Comparison of ENCODE assay signal across 23 cellular contexts in genomic region chr1:116401646-116402176, GRCh38. TPM values are rescaled to one million over a fixed set of nuclear protein-coding genes. Genes with fewer than 3 reads are reported as not detected.
DNase-seq lines count a peak whose midpoint lies in the region; ATAC-seq and TF ChIP-seq lines count a peak whose summit lies in the region.
"Had no signal": no experiment of that assay in that cellular context is flagged by ENCODE, and none has a peak within 500 bp of the region (broad histone marks: within the 10 kb centered on the region; RNA-seq: fewer than 3 reads in every experiment).

No MANE protein-coding gene starts in this region.

- intact Hi-C loops in activated naive CD4-positive, alpha-beta T cell treated with anti-CD3 and anti-CD28 coated beads for 36 hours (cut with micrococcal nuclease) = no loop called here
- intact Hi-C loops in CD8-positive, alpha-beta T cell (cut with DNase I, micrococcal nuclease) = no loop called here
- intact Hi-C loops in Calu3 (cut with micrococcal nuclease; ENCODE audit: unreplicated experiment) = no loop called here

- no peak for ATAC-seq in CD8-positive, alpha-beta T cell
- no peak for ATAC-seq in activated CD8-positive, alpha-beta T cell treated with anti-CD3 and anti-CD28 coated beads, Interleukin-2, amount 10 ng/mL, durations not matched to agents 7 days and 5 days
- ATAC-seq in GM18861 (IDR thresholded peaks at IDR 0.05; ENCODE audit: unreplicated experiment) = no peak
- no peak for ATAC-seq in HG02642 (IDR thresholded peaks at IDR 0.05; ENCODE audit: poor library complexity, unreplicated experiment)
- ATAC-seq: A549 had no signal

- CTCF ChIA-PET in activated naive CD4-positive, alpha-beta T cell treated with anti-CD3 and anti-CD28 coated beads for 36 hours (lab: Charles Lee) = interaction anchor here (0.6 to 1.8 kb wide), 6 partner anchors 10 to 167 kb away, joined by 3 to 4 read pairs (median 3); no protein-coding TSS in a partner anchor
- CTCF ChIA-PET in CD8-positive, alpha-beta T cell (lab: Charles Lee) = interaction anchor here (0.6 to 3.5 kb wide), 6 partner anchors 13 to 263 kb away, joined by 3 to 10 read pairs (median 4); no protein-coding TSS in a partner anchor
- CTCF ChIA-PET in activated CD8-positive, alpha-beta T cell treated with anti-CD3 and anti-CD28 coated beads, Interleukin-2, amount 10 ng/mL, durations not matched to agents 7 days and 5 days (lab: Charles Lee) = interaction anchor here (0.7 to 2.1 kb wide), 6 partner anchors 18 to 262 kb away, joined by 3 to 11 read pairs (median 6); no protein-coding TSS in a partner anchor
- CTCF ChIA-PET in Calu3 (lab: Charles Lee) = interaction anchor here (1.3 kb wide), 1 partner anchor 32 kb away, joined by 3 read pairs; no protein-coding TSS in a partner anchor

- no peaks in the 10 kb centered on the region for H3K27me3 ChIP-seq in CD8-positive, alpha-beta T cell (ENCODE audit: insufficient read depth, low read length)
- H3K27me3 ChIP-seq: BE2C had no signal

- H3K27ac ChIP-seq in CD8-positive, alpha-beta T cell (ENCODE audit: low read depth, low read length) = no peak overlapping the region
- H3K27ac ChIP-seq: A549 had no signal

- H3K36me3 ChIP-seq in CD8-positive, alpha-beta T cell (ENCODE audit: insufficient read depth, low read length) = peaks cover 95% of the 10 kb centered on the region

- peaks cover 13% of the 10 kb centered on the region for H3K4me1 ChIP-seq in CD8-positive, alpha-beta T cell (ENCODE audit: insufficient read depth, low read length)
- H3K4me1 ChIP-seq: A549, BE2C had no signal

- BruUV-seq in Calu3 (replicated peaks; lab: Mats Ljungman, UMichigan) = no TSS peak

- H3K4me3 ChIP-seq in CD8-positive, alpha-beta T cell (ENCODE audit: low read depth, low read length) = no peak overlapping the region
- no peak overlapping the region for H3K4me3 ChIP-seq in fibroblast of villous mesenchyme (ENCODE audit: low read depth, low read length)
- H3K4me3 ChIP-seq: A549, lung had no signal

- H3K4me3 Mint-ChIP-seq in activated naive CD4-positive, alpha-beta T cell treated with anti-CD3 and anti-CD28 coated beads for 36 hours = no peak overlapping the region
- no peak overlapping the region for H3K4me3 Mint-ChIP-seq in CD8-positive, alpha-beta T cell
- H3K4me3 Mint-ChIP-seq in activated CD8-positive, alpha-beta T cell treated with anti-CD3 and anti-CD28 coated beads, Interleukin-2, amount 10 ng/mL, durations not matched to agents 7 days and 5 days = no peak overlapping the region
- H3K4me3 Mint-ChIP-seq in Calu3 (ENCODE audit: low read depth, unreplicated experiment) = no peak overlapping the region
- H3K4me3 Mint-ChIP-seq: activated CD8-positive, alpha-beta memory T cell treated with anti-CD3 and anti-CD28 coated beads, Interleukin-2, amount 10 ng/mL, durations not matched to agents 7 days and 5 days; dendritic cell treated with granulocyte-macrophage colony-stimulating factor and Interleukin-4, amounts not matched to agents 40 ng/mL and 50 ng/mL, for 4 days; H9 had no signal

- DNase-seq in activated naive CD4-positive, alpha-beta T cell treated with anti-CD3 and anti-CD28 coated beads for 36 hours = no peak
- no peak for DNase-seq in activated naive CD4-positive, alpha-beta T cell treated with Interleukin-2 at 50 U/mL for 16 hours
- no peak for DNase-seq in CD8-positive, alpha-beta T cell
- no peak for DNase-seq in activated CD8-positive, alpha-beta T cell treated with anti-CD3 and anti-CD28 coated beads, Interleukin-2, amount 10 ng/mL, durations not matched to agents 7 days and 5 days
- DNase-seq in fibroblast of villous mesenchyme (ENCODE audit: low read depth) = peak; percentile 85
- DNase-seq in Calu3 = no peak
- DNase-seq: activated CD4-positive, CD25-positive, alpha-beta regulatory T cell treated with anti-CD3 and anti-CD28 coated beads, Interleukin-2, amount 50 U/mL, for 72 hours; aorta; BE2C; caudate nucleus; H9; kidney; NCI-H1048; NCI-H187; NCI-H524 treated with DMSO at 0.1 percent for 48 hours; NK-92 treated with Interleukin-12 subunit alpha and Interleukin-12 subunit beta, amount 100 ng/mL, for 24 hours; T-helper 1 cell had no signal

- POLR2A ChIA-PET in CD8-positive, alpha-beta T cell (lab: Charles Lee) = no interaction called here
- POLR2A ChIA-PET in activated CD8-positive, alpha-beta T cell treated with anti-CD3 and anti-CD28 coated beads, Interleukin-2, amount 10 ng/mL, durations not matched to agents 7 days and 5 days (lab: Charles Lee) = interaction anchor here (1.0 to 1.8 kb wide), 6 partner anchors 9 to 28 kb away, joined by 3 to 8 read pairs (median 4); partner anchors contain the start of gene ATP1A1

- peaks cover 16% of the 10 kb centered on the region for H3K4me1 Mint-ChIP-seq in activated naive CD4-positive, alpha-beta T cell treated with anti-CD3 and anti-CD28 coated beads for 36 hours (ENCODE audit: low read depth)
- peaks cover 23% of the 10 kb centered on the region for H3K4me1 Mint-ChIP-seq in CD8-positive, alpha-beta T cell (ENCODE audit: low read depth)
- H3K4me1 Mint-ChIP-seq in activated CD8-positive, alpha-beta T cell treated with anti-CD3 and anti-CD28 coated beads, Interleukin-2, amount 10 ng/mL, durations not matched to agents 7 days and 5 days (ENCODE audit: low read depth) = peaks cover 23% of the 10 kb centered on the region
- peaks cover 8% of the 10 kb centered on the region for H3K4me1 Mint-ChIP-seq in Calu3 (ENCODE audit: low read depth, unreplicated experiment)

- H3K27ac Mint-ChIP-seq in activated naive CD4-positive, alpha-beta T cell treated with anti-CD3 and anti-CD28 coated beads for 36 hours = peak overlapping the region; percentile 72
- H3K27ac Mint-ChIP-seq in CD8-positive, alpha-beta T cell = peak overlapping the region; percentile 73
- peak overlapping the region; percentile 76 for H3K27ac Mint-ChIP-seq in activated CD8-positive, alpha-beta T cell treated with anti-CD3 and anti-CD28 coated beads, Interleukin-2, amount 10 ng/mL, durations not matched to agents 7 days and 5 days
- no peak overlapping the region for H3K27ac Mint-ChIP-seq in Calu3 (ENCODE audit: unreplicated experiment)
- H3K27ac Mint-ChIP-seq: dendritic cell treated with granulocyte-macrophage colony-stimulating factor and Interleukin-4, amounts not matched to agents 40 ng/mL and 50 ng/mL, for 4 days had no signal

- no peaks in the 10 kb centered on the region for H3K9me3 ChIP-seq in CD8-positive, alpha-beta T cell (ENCODE audit: low read length)
- H3K9me3 ChIP-seq: A549, BE2C had no signal

- H3K36me3 Mint-ChIP-seq in activated naive CD4-positive, alpha-beta T cell treated with anti-CD3 and anti-CD28 coated beads for 36 hours (ENCODE audit: low read depth) = peaks cover 92% of the 10 kb centered on the region
- H3K36me3 Mint-ChIP-seq in CD8-positive, alpha-beta T cell = peaks cover 99% of the 10 kb centered on the region
- H3K36me3 Mint-ChIP-seq in activated CD8-positive, alpha-beta T cell treated with anti-CD3 and anti-CD28 coated beads, Interleukin-2, amount 10 ng/mL, durations not matched to agents 7 days and 5 days (ENCODE audit: low read depth) = peaks cover 92% of the 10 kb centered on the region
- H3K36me3 Mint-ChIP-seq in Calu3 (ENCODE audit: insufficient read depth, unreplicated experiment) = peaks cover 93% of the 10 kb centered on the region

- H3K27me3 Mint-ChIP-seq in activated naive CD4-positive, alpha-beta T cell treated with anti-CD3 and anti-CD28 coated beads for 36 hours (ENCODE audit: low read depth) = no peaks in the 10 kb centered on the region
- H3K27me3 Mint-ChIP-seq in CD8-positive, alpha-beta T cell (ENCODE audit: low read depth) = no peaks in the 10 kb centered on the region
- H3K27me3 Mint-ChIP-seq in activated CD8-positive, alpha-beta T cell treated with anti-CD3 and anti-CD28 coated beads, Interleukin-2, amount 10 ng/mL, durations not matched to agents 7 days and 5 days (ENCODE audit: low read depth) = no peaks in the 10 kb centered on the region
- no peaks in the 10 kb centered on the region for H3K27me3 Mint-ChIP-seq in Calu3 (ENCODE audit: unreplicated experiment)
- H3K27me3 Mint-ChIP-seq: activated CD8-positive, alpha-beta memory T cell treated with anti-CD3 and anti-CD28 coated beads, Interleukin-2, amount 10 ng/mL, durations not matched to agents 7 days and 5 days; dendritic cell treated with granulocyte-macrophage colony-stimulating factor and Interleukin-4, amounts not matched to agents 40 ng/mL and 50 ng/mL, for 4 days had no signal

- no peaks in the 10 kb centered on the region for H3K9me3 Mint-ChIP-seq in activated naive CD4-positive, alpha-beta T cell treated with anti-CD3 and anti-CD28 coated beads for 36 hours
- H3K9me3 Mint-ChIP-seq in CD8-positive, alpha-beta T cell = no peaks in the 10 kb centered on the region
- no peaks in the 10 kb centered on the region for H3K9me3 Mint-ChIP-seq in activated CD8-positive, alpha-beta T cell treated with anti-CD3 and anti-CD28 coated beads, Interleukin-2, amount 10 ng/mL, durations not matched to agents 7 days and 5 days (ENCODE audit: insufficient read depth)
- no peaks in the 10 kb centered on the region for H3K9me3 Mint-ChIP-seq in Calu3 (ENCODE audit: low read depth, unreplicated experiment)
- H3K9me3 Mint-ChIP-seq: dendritic cell treated with granulocyte-macrophage colony-stimulating factor and Interleukin-4, amounts not matched to agents 40 ng/mL and 50 ng/mL, for 4 days; H9 had no signal

- TF ChIP-seq CTCF in CD8-positive, alpha-beta T cell (IDR thresholded peaks at IDR 0.05) = no peak
- TF ChIP-seq CTCF in fibroblast of villous mesenchyme (IDR thresholded peaks at IDR 0.05; ENCODE audit: insufficient read depth, low read depth, low read length) = no peak
- TF ChIP-seq CTCF in Calu3 (IDR thresholded peaks at IDR 0.05; ENCODE audit: unreplicated experiment) = no peak

RNA-seq across cellular contexts. Expression of gene ATP1A1, which starts 28.7 kb away (rescaled TPM):
- 100 to 1,000 TPM; 360 to 370 TPM for total RNA-seq in activated naive CD4-positive, alpha-beta T cell treated with anti-CD3 and anti-CD28 coated beads for 36 hours
- total RNA-seq in CD8-positive, alpha-beta T cell = 100 to 1,000 TPM; 204 to 211 TPM
- 100 to 1,000 TPM; 203 to 204 TPM for total RNA-seq in activated CD8-positive, alpha-beta T cell treated with anti-CD3 and anti-CD28 coated beads, Interleukin-2, amount 10 ng/mL, durations not matched to agents 7 days and 5 days
- total RNA-seq in fibroblast of villous mesenchyme (87.0 and 107 TPM in 2 replicates), Calu3 (2022) (457 and 484 TPM in 2 replicates)
